Comparison of ENCODE assay signal across 9 cellular contexts in the genomic region with DNA sequence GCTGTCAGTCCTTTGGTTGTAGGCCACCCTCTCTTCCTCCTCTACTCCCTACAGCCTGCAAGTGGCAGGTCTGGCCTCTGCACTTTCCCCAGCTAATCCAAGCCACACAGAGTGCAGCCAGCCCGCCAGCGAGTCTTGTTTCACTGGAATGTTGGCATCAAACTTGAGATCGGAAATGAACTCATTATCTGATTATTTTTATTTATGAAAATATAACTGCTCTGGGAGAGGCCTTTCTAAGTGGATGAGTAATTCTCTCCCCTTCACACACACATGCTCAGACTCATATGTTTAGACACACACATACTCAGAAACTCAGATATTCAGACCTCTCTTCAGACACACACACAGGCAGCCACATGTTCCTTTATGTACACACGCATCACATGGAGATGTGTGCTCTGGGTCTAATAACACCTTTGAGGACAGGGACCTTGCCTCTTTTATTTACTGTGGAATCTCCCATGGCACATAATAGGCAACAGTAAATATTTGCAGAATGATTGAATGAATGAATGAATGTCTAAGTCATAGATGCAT.
DNase-seq lines count a peak whose midpoint lies in the region; ATAC-seq, FAIRE-seq and TF ChIP-seq lines count a peak whose summit lies in the region.
"Had no signal": no experiment of that assay in that cellular context is flagged by ENCODE, and none has a peak within 500 bp of the region (broad histone marks: within the 10 kb centered on the region; RNA-seq: fewer than 3 reads in every experiment).

No MANE protein-coding gene starts in this region.

- intact Hi-C loops in body of pancreas (cut with DNase I): no loop called here

- dilution Hi-C loops in keratinocyte (cut with MboI; ENCODE audit: extremely low pct_ligation_motif_present, low sequenced_read_pairs): no loop called here

- H3K36me3 ChIP-seq in body of pancreas (replicated peaks in 1 of 2; ENCODE audit: insufficient read depth in 1 of 2, low read depth in 2 of 2) (no peaks in the 10 kb centered on the region), keratinocyte (ENCODE audit: control insufficient read depth in 2 of 2, extremely low read depth in 1 of 2, insufficient read depth in 2 of 2, low read length in 2 of 2) (peaks cover 0 to 2% of the 10 kb centered on the region in 2 experiments), subcutaneous abdominal adipose tissue (ENCODE audit: control insufficient read depth in 5 of 5, insufficient read depth in 5 of 5, low read length in 5 of 5) (no peaks in the 10 kb centered on the region)

- no peaks in the 10 kb centered on the region for H3K9me3 ChIP-seq in body of pancreas
- no peaks in the 10 kb centered on the region for H3K9me3 ChIP-seq in keratinocyte (ENCODE audit: control insufficient read depth, low read depth, low read length)
- no peaks in the 10 kb centered on the region for H3K9me3 ChIP-seq in subcutaneous abdominal adipose tissue (ENCODE audit: control insufficient read depth in 5 of 5, low read length in 5 of 5)

- H3K36me3 Mint-ChIP-seq in activated T-cell treated with anti-CD3 and anti-CD28 coated beads, Interleukin-2, amount 50 U/mL, for 24 hours (ENCODE audit: low read depth): no peaks in the 10 kb centered on the region

- no peak for TF ChIP-seq CTCF in body of pancreas (IDR thresholded peaks at IDR 0.05)
- peak in 1 of 3 experiments; percentile 17 for TF ChIP-seq CTCF in keratinocyte (optimal IDR thresholded peaks at IDR 0.05 in 1 of 3, IDR thresholded peaks at IDR 0.05 in 1 of 3, conservative IDR thresholded peaks at IDR 0.05 in 1 of 3; ENCODE audit: extremely low read depth in 1 of 3, insufficient read depth in 2 of 3, low read length in 3 of 3)

- peaks cover 10% of the 10 kb centered on the region for H3K79me2 ChIP-seq in keratinocyte (ENCODE audit: control insufficient read depth, insufficient read depth, low read length)

- no peak overlapping the region for H3K4me3 Mint-ChIP-seq in activated T-cell treated with anti-CD3 and anti-CD28 coated beads, Interleukin-2, amount 50 U/mL, for 24 hours

- no peaks in the 10 kb centered on the region for H3K9me1 ChIP-seq in keratinocyte (ENCODE audit: control insufficient read depth, extremely low read depth, insufficient read depth, low read length)

- ATAC-seq in body of pancreas: peak; percentile 80
- ATAC-seq in GM21529 (IDR thresholded peaks at IDR 0.05; ENCODE audit: unreplicated experiment): no peak

- H3K9ac ChIP-seq in keratinocyte (ENCODE audit: control insufficient read depth, extremely low read depth, insufficient read depth, low read length) (peak overlapping the region; percentile 91), subcutaneous abdominal adipose tissue (ENCODE audit: low read length in 5 of 5) (peak overlapping the region in 3 of 5 donors; percentile 1 to 66 (median 35))

- peak overlapping the region; percentile 50 to 79 (median 64) for H3K27ac ChIP-seq in body of pancreas
- H3K27ac ChIP-seq in keratinocyte (ENCODE audit: control insufficient read depth, insufficient read depth, low read length): peak overlapping the region; percentile 97
- peak overlapping the region; percentile 73 for H3K27ac ChIP-seq in subcutaneous abdominal adipose tissue (ENCODE audit: low read depth, low read length)

- H3K27me3 ChIP-seq in body of pancreas: no peaks in the 10 kb centered on the region
- H3K27me3 ChIP-seq in keratinocyte (ENCODE audit: control insufficient read depth, extremely low read depth, insufficient read depth, low read length): no peaks in the 10 kb centered on the region
- no peaks in the 10 kb centered on the region for H3K27me3 ChIP-seq in subcutaneous abdominal adipose tissue (ENCODE audit: control insufficient read depth in 5 of 5, insufficient read depth in 4 of 5, low read length in 5 of 5)

- H3K27me3 Mint-ChIP-seq in activated T-cell treated with anti-CD3 and anti-CD28 coated beads, Interleukin-2, amount 50 U/mL, for 24 hours: no peaks in the 10 kb centered on the region

- H3K9me3 Mint-ChIP-seq in activated T-cell treated with anti-CD3 and anti-CD28 coated beads, Interleukin-2, amount 50 U/mL, for 24 hours: no peaks in the 10 kb centered on the region

- no peak overlapping the region for H3K27ac Mint-ChIP-seq in activated T-cell treated with anti-CD3 and anti-CD28 coated beads, Interleukin-2, amount 50 U/mL, for 24 hours

- no peak overlapping the region for H2AFZ ChIP-seq in keratinocyte (ENCODE audit: control insufficient read depth, low read length)

- TF ChIP-seq POLR2A in body of pancreas (IDR thresholded peaks at IDR 0.05): peak in 1 of 3 donors; percentile 13

- H3K4me2 ChIP-seq in keratinocyte (ENCODE audit: control insufficient read depth, extremely low read depth, insufficient read depth, low read depth, low read length): peak overlapping the region; percentile 94

- no peaks in the 10 kb centered on the region for H4K20me1 ChIP-seq in keratinocyte (ENCODE audit: control insufficient read depth, extremely low read depth, insufficient read depth, low read length)

- H3K4me3 ChIP-seq in body of pancreas (no peak overlapping the region), keratinocyte (ENCODE audit: control insufficient read depth in 2 of 3, extremely low read depth in 1 of 3, insufficient read depth in 2 of 3, low read depth in 1 of 3, low read length in 3 of 3) (peak overlapping the region; percentile 46 to 67 (median 64)), subcutaneous abdominal adipose tissue (ENCODE audit: low read depth in 1 of 5, low read length in 5 of 5) (peak overlapping the region in 1 of 5 donors; percentile 17)

- DNase-seq in HPDE6-E6E7 (ENCODE audit: extremely low spot score) (peak; percentile 85), body of pancreas (peak; percentile 54 to 78 (median 68)), keratinocyte (ENCODE audit: low read depth, low spot score) (peak; percentile 93)
- no peak for DNase-seq in activated T-cell treated with anti-CD3 and anti-CD28 coated beads, Interleukin-2, amount 50 U/mL, for 24 hours
- DNase-seq in stimulated activated CD4-positive, alpha-beta T cell treated with anti-CD3 and anti-CD28 coated beads, Interleukin-2, amount 100 ng/mL, for 48 hours: no peak
- no peak for DNase-seq in activated CD4-positive, CD25-positive, alpha-beta regulatory T cell (lab: John Stamatoyannopoulos, UW)
- DNase-seq: NCI-H1092 had no signal

- 15 to 56% methylated on average over 4 of the region's 4 CpGs for WGBS in body of pancreas, 2 donors

- peaks cover under 1% of the 10 kb centered on the region for H3K4me1 Mint-ChIP-seq in activated T-cell treated with anti-CD3 and anti-CD28 coated beads, Interleukin-2, amount 50 U/mL, for 24 hours (ENCODE audit: low read depth)

- FAIRE-seq in keratinocyte (lab: Jason Lieb, UNC): peak; percentile 95

- H3K4me1 ChIP-seq in body of pancreas: peaks cover 19% of the 10 kb centered on the region
- H3K4me1 ChIP-seq in keratinocyte (ENCODE audit: control insufficient read depth, extremely low read depth, insufficient read depth, low read length): peaks cover 47% of the 10 kb centered on the region
- peaks cover 37 to 64% (median 59%) of the 10 kb centered on the region in 5 donors for H3K4me1 ChIP-seq in subcutaneous abdominal adipose tissue (ENCODE audit: control insufficient read depth in 5 of 5, insufficient read depth in 5 of 5, low read length in 5 of 5)

Comparison
In these comparisons a context has a peak if more than half of its experiments do, and no peak if none do; other contexts are left out.
1. DNase-seq: peak in HPDE6-E6E7 (single experiment), body of pancreas (4 of 4) and keratinocyte (single experiment); none in activated T-cell treated with anti-CD3 and anti-CD28 coated beads, Interleukin-2, amount 50 U/mL, for 24 hours (single experiment), stimulated activated CD4-positive, alpha-beta T cell treated with anti-CD3 and anti-CD28 coated beads, Interleukin-2, amount 100 ng/mL, for 48 hours (0 of 2) and activated CD4-positive, CD25-positive, alpha-beta regulatory T cell (0 of 4).
2. H3K4me3 ChIP-seq: peak in keratinocyte (3 of 3); none in body of pancreas (0 of 2).
3. Peak in every context shown above with its lines, with median percentiles within 50 percentile points of each other: H3K27ac ChIP-seq.